ENCODE assay signal across 8 cellular contexts in the genomic region with DNA sequence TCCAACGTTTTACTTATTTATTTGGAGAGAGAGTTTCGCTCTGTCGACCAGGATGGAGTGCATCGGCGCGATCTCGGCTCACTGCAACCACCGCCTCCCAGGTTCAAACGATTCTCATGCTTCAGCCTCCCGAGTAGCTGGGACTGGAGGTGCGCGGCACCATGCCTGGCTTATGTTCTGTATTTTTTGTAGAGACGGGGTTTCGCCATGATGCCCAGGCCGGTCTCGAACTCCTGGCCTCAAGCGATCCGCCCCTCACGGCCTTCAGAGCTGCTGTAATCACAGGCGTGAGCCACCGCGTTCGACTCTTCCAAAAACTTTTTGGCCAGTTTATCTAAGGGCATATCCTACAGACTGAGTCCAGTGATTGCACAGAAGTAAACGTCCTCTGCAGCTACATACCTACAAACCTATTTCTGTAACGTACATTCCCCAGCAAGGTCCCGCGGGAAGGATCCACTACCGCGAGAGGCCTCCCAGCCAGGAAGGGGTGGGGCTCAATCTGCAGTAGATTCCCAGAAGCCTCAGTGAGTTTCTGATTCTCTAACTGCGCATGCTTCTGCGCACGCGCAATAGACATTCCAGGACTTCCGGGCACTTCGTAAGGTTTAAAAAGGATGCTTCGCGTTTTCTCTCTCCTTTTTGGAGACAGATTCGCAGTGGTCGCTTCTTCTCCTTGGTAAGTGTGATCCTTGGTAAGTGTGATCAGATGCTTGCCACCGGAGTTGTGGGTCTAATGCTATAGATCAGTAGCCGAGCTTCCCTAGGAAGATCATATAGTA. TPM values are rescaled to one million over a fixed set of nuclear protein-coding genes. Genes with fewer than 3 reads are reported as not detected.
DNase-seq lines count a peak whose midpoint lies in the region; ATAC-seq and TF ChIP-seq lines count a peak whose summit lies in the region.

A gene with protein sequence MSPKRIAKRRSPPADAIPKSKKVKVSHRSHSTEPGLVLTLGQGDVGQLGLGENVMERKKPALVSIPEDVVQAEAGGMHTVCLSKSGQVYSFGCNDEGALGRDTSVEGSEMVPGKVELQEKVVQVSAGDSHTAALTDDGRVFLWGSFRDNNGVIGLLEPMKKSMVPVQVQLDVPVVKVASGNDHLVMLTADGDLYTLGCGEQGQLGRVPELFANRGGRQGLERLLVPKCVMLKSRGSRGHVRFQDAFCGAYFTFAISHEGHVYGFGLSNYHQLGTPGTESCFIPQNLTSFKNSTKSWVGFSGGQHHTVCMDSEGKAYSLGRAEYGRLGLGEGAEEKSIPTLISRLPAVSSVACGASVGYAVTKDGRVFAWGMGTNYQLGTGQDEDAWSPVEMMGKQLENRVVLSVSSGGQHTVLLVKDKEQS (plus strand): TSS at position 638 of the 782 bp plus-strand sequence. CDS start 23,824 bp downstream, outside the sequence.

- peaks cover 29% of the 10 kb centered on the region for H3K4me1 Mint-ChIP-seq in activated CD4-positive, alpha-beta T cell treated with anti-CD3 and anti-CD28 coated beads, Interleukin-2, amount 10 ng/mL, durations not matched to agents 24 days and 14 days

- peak; percentile 82 for ATAC-seq in HG03460 (IDR thresholded peaks at IDR 0.05; ENCODE audit: unreplicated experiment)

- H3K27ac ChIP-seq in coronary artery: peak within 1 kb of the TSS; percentile 88 to 91

- DNase-seq in BE2C: peak; percentile 93
- DNase-seq in GM19240 (ENCODE audit: insufficient read length, low spot score): peak; percentile 80
- DNase-seq in NCI-H526 treated with DMSO at 0.1 percent for 48 hours (lab: John Stamatoyannopoulos, UW): peak; percentile 97
- DNase-seq in activated CD4-positive, alpha-beta T cell treated with anti-CD3 and anti-CD28 coated beads, Interleukin-2, amount 10 ng/mL, durations not matched to agents 24 days and 14 days: peak; percentile 99
- peak; percentile 98 for DNase-seq in coronary artery (ENCODE audit: low spot score)
- peak; percentile 100 for DNase-seq in left kidney (ENCODE audit: low read depth, low spot score)
- DNase-seq in stimulated activated CD4-positive, alpha-beta T cell treated with anti-CD3 and anti-CD28 coated beads, Interleukin-2, amount 100 ng/mL, for 24 hours: peak; percentile 93 to 94

- peak within 1 kb of the TSS; percentile 70 for H3K4me3 ChIP-seq in BE2C (ENCODE audit: low read depth, low read length)
- peak within 1 kb of the TSS; percentile 93 for H3K4me3 ChIP-seq in coronary artery

- peak within 1 kb of the TSS; percentile 92 for H3K4me3 Mint-ChIP-seq in activated CD4-positive, alpha-beta T cell treated with anti-CD3 and anti-CD28 coated beads, Interleukin-2, amount 10 ng/mL, durations not matched to agents 24 days and 14 days

- no peaks in the 10 kb centered on the region for H3K27me3 ChIP-seq in BE2C

- no peaks in the 10 kb centered on the region for H3K9me3 ChIP-seq in BE2C

- TF ChIP-seq CTCF in BE2C (IDR thresholded peaks at IDR 0.05; ENCODE audit: low read depth, low read length): no peak
- TF ChIP-seq CTCF in coronary artery (IDR thresholded peaks at IDR 0.05): no peak

- peak within 1 kb of the TSS; percentile 99 for H3K27ac Mint-ChIP-seq in activated CD4-positive, alpha-beta T cell treated with anti-CD3 and anti-CD28 coated beads, Interleukin-2, amount 10 ng/mL, durations not matched to agents 24 days and 14 days

- H3K36me3 ChIP-seq in BE2C: peaks cover 45% of the 10 kb centered on the region

- intact Hi-C loops in activated CD4-positive, alpha-beta T cell treated with anti-CD3 and anti-CD28 coated beads, Interleukin-2, amount 10 ng/mL, durations not matched to agents 24 days and 14 days (cut with micrococcal nuclease): loop anchor here (1.0 to 5.0 kb wide), 6 partner anchors 48 to 259 kb away; partner anchors contain the start of genes PHACTR4, TRNAU1AP and YTHDF2

- H3K36me3 Mint-ChIP-seq in activated CD4-positive, alpha-beta T cell treated with anti-CD3 and anti-CD28 coated beads, Interleukin-2, amount 10 ng/mL, durations not matched to agents 24 days and 14 days (ENCODE audit: low read depth): peaks cover 51% of the 10 kb centered on the region

- peaks cover 2% of the 10 kb centered on the region for H3K27me3 Mint-ChIP-seq in activated CD4-positive, alpha-beta T cell treated with anti-CD3 and anti-CD28 coated beads, Interleukin-2, amount 10 ng/mL, durations not matched to agents 24 days and 14 days

- peaks cover 5% of the 10 kb centered on the region for H3K9me3 Mint-ChIP-seq in activated CD4-positive, alpha-beta T cell treated with anti-CD3 and anti-CD28 coated beads, Interleukin-2, amount 10 ng/mL, durations not matched to agents 24 days and 14 days

- H3K4me1 ChIP-seq in BE2C: no peaks in the 10 kb centered on the region

RNA-seq across cellular contexts. Expression of the gene that starts here (rescaled TPM):
- polyA plus RNA-seq in BE2C (2012; ENCODE audit: insufficient read depth, insufficient read length, low read depth): 29.6 TPM
- 143 and 145 TPM in 2 replicates for total RNA-seq in activated CD4-positive, alpha-beta T cell treated with anti-CD3 and anti-CD28 coated beads, Interleukin-2, amount 10 ng/mL, durations not matched to agents 24 days and 14 days

Comparison
In these comparisons a context has a peak if more than half of its experiments do, and no peak if none do; other contexts are left out.
1. Peak in every context shown above with its lines: DNase-seq, ATAC-seq, H3K4me3 ChIP-seq and H3K27ac ChIP-seq.